ENCODE assay signal across 1 cellular context in genomic region chr17:45168991-45169752, GRCh38.
TF ChIP-seq lines count a peak whose summit lies in the region.

No MANE protein-coding gene starts in this region.

TF ChIP-seq in GM23338, 12 proteins besides CTCF, POLR2A, EP300 and RAD21 (continued from another document):
- no peak for TF ChIP-seq ZNF462 (CRISPR knock-in tag; IDR thresholded peaks at IDR 0.05)
TF ChIP-seq in GM23338: peak in this region for 0.
